ENCODE assay signal across 23 cellular contexts in genomic region chr10:45500798-45501197, GRCh38.
DNase-seq lines count a peak whose midpoint lies in the region; ATAC-seq, FAIRE-seq and TF ChIP-seq lines count a peak whose summit lies in the region.
"Had no signal": no experiment of that assay in that cellular context is flagged by ENCODE, and none has a peak within 500 bp of the region (broad histone marks: within the 10 kb centered on the region; RNA-seq: fewer than 3 reads in every experiment).

No MANE protein-coding gene starts in this region.

- no peak overlapping the region for H3K14ac ChIP-seq in IMR-90 (replicated peaks; ENCODE audit: low read depth, low read length)

- no peak overlapping the region for H3K56ac ChIP-seq in IMR-90 (ENCODE audit: extremely low read depth, insufficient read depth, low read length)

- H3K4me1 Mint-ChIP-seq in CD4-positive, alpha-beta T cell (ENCODE audit: low read depth), result peaks cover 13% of the 10 kb centered on the region

- ATAC-seq in A549 (no peak), IMR-90 (ENCODE audit: low read depth) (no peak), K562 (no peak)
- ATAC-seq in CD4-positive, alpha-beta T cell (ENCODE audit: poor library complexity), result no peak
- ATAC-seq: GM12878 had no signal

- 6% methylated on average over 1 of the region's 1 CpG for WGBS in A549 (ENCODE audit: missing lambda C conversion rate)
- WGBS in IMR-90 (ENCODE audit: extremely low coverage in 2 of 2, insufficient read length in 1 of 2), 2 experiments, result no CpG with 5 or more reads among the region's 1 CpG
- 45% methylated on average over 1 of the region's 1 CpG for WGBS in K562 (ENCODE audit: insufficient coverage, low coverage, missing lambda C conversion rate)

- H3K23ac ChIP-seq in IMR-90 (ENCODE audit: low read depth, low read length), result no peak overlapping the region

- H4K91ac ChIP-seq in IMR-90 (ENCODE audit: insufficient read depth, low read depth, low read length), result no peak overlapping the region

- intact Hi-C loops in IMR-90 (cut with micrococcal nuclease), result no loop called here
- intact Hi-C loops in K562 (cut with micrococcal nuclease), result no loop called here
- intact Hi-C loops in CD4-positive, alpha-beta T cell (cut with DNase I, micrococcal nuclease), result no loop called here

- H2AFZ ChIP-seq in IMR-90 (replicated peaks; ENCODE audit: low read length, poor library complexity) (no peak overlapping the region), K562 (ENCODE audit: low read depth, low read length) (no peak overlapping the region)

- TF ChIP-seq RAD21 in A549 (conservative IDR thresholded peaks at IDR 0.05 in 1 of 2, IDR thresholded peaks at IDR 0.05 in 1 of 2), result no peak
- TF ChIP-seq RAD21 in IMR-90 (IDR thresholded peaks at IDR 0.05; ENCODE audit: low read length), result no peak
- no peak for TF ChIP-seq RAD21 in K562 (CRISPR knock-in tag; conservative IDR thresholded peaks at IDR 0.05 in 1 of 2, IDR thresholded peaks at IDR 0.05 in 1 of 2)

- no peak overlapping the region for H2BK5ac ChIP-seq in IMR-90 (ENCODE audit: low read depth, low read length, poor library complexity, severe bottlenecking)

- H4K8ac ChIP-seq in IMR-90 (ENCODE audit: low read depth in 2 of 2, low read length in 2 of 2), result no peak overlapping the region

- POLR2A ChIA-PET in A549 (lab: Yijun Ruan, JAX) (no interaction called here), IMR-90 (lab: Charles Lee; ENCODE audit: unreplicated experiment) (no interaction called here), K562 (lab: Yijun Ruan, JAX) (no interaction called here)
- POLR2A ChIA-PET in CD4-positive, alpha-beta T cell (lab: Charles Lee), result interaction anchor here (0.6 kb wide), 1 partner anchor 61 kb away, joined by 3 read pairs; no protein-coding TSS in a partner anchor

- H3K27ac Mint-ChIP-seq in CD4-positive, alpha-beta T cell, result no peak overlapping the region
- H3K27ac Mint-ChIP-seq: B cell; CD4-positive, alpha-beta memory T cell; CD8-positive, alpha-beta memory T cell had no signal

- no TSS peak for BruUV-seq in IMR-90 (replicated peaks; lab: Mats Ljungman, UMichigan)
- BruUV-seq in K562 (replicated peaks; lab: Mats Ljungman, UMichigan), result no TSS peak

- H2BK15ac ChIP-seq in IMR-90 (ENCODE audit: low read depth, low read length), result no peak overlapping the region

- no peak overlapping the region for H3K18ac ChIP-seq in IMR-90 (ENCODE audit: low read depth, low read length)

- H3K4me3 Mint-ChIP-seq in CD4-positive, alpha-beta T cell, result no peak overlapping the region
- H3K4me3 Mint-ChIP-seq: B cell; CD8-positive, alpha-beta memory T cell had no signal

- no peak for DNase-seq in A549 (ENCODE audit: low read depth in 1 of 2, low spot score in 1 of 2)
- DNase-seq in IMR-90, result no peak
- DNase-seq in K562 (ENCODE audit: extremely low read depth in 1 of 4, low spot score in 3 of 4), result no peak
- DNase-seq in activated CD4-positive, alpha-beta T cell treated with anti-CD3 and anti-CD28 coated beads for 1 hour, result no peak
- DNase-seq in CD4-positive, alpha-beta T cell, result no peak
- DNase-seq: 8988T; AML-193; CD4-positive, alpha-beta memory T cell; CD8-positive, alpha-beta memory T cell; COR-L47; DMS 273 treated with DMSO at 0.1 percent for 48 hours; DMS153; DMS53; DMS79; DND-41; EL; GDM1 had no signal

- H3K79me1 ChIP-seq in IMR-90 (ENCODE audit: low read depth in 1 of 2, low read length in 2 of 2), result no peaks in the 10 kb centered on the region

- H3K36me3 ChIP-seq in IMR-90 (ENCODE audit: control insufficient read depth, insufficient read depth, low read length) (no peaks in the 10 kb centered on the region), K562 (ENCODE audit: control insufficient read depth, insufficient read depth, low read length) (no peaks in the 10 kb centered on the region)

- H3K4ac ChIP-seq in IMR-90 (ENCODE audit: low read depth, low read length), result no peak overlapping the region

- TF ChIP-seq CTCF in A549 (IDR thresholded peaks at IDR 0.05) (no peak), IMR-90 (conservative IDR thresholded peaks at IDR 0.05; ENCODE audit: low read depth, low read length) (no peak), K562 (IDR thresholded peaks at IDR 0.05 in 2 of 3, conservative IDR thresholded peaks at IDR 0.05 in 1 of 3; ENCODE audit: insufficient read depth in 2 of 3, low read depth in 1 of 3, low read length in 3 of 3) (no peak)
- TF ChIP-seq CTCF in CD4-positive, alpha-beta T cell (IDR thresholded peaks at IDR 0.05), result no peak

- H3K79me2 ChIP-seq in K562 (ENCODE audit: control insufficient read depth, insufficient read depth, low read length), result peaks cover 9% of the 10 kb centered on the region; the same call in 1 of the 3 replicates

- no peak for FAIRE-seq in A549 (lab: Jason Lieb, UNC)
- FAIRE-seq in K562 (lab: Jason Lieb, UNC), result no peak
- FAIRE-seq: A204.1, GM12878, GM12892 had no signal

- no peak overlapping the region for H2AK9ac ChIP-seq in IMR-90 (replicated peaks; ENCODE audit: low read depth, low read length, poor library complexity)

- CTCF ChIA-PET in A549 (lab: Yijun Ruan, JAX) (no interaction called here), IMR-90 (lab: Yijun Ruan, JAX) (no interaction called here), K562 (lab: Yijun Ruan, JAX; ENCODE audit: low intra/inter-chr PET ratio) (no interaction called here)
- CTCF ChIA-PET in CD4-positive, alpha-beta T cell (lab: Charles Lee), result no interaction called here

- TF ChIP-seq EP300 in A549 (IDR thresholded peaks at IDR 0.05) (no peak), K562 (IDR thresholded peaks at IDR 0.05; ENCODE audit: low read length) (no peak)

- H3K27me3 Mint-ChIP-seq in CD4-positive, alpha-beta T cell, result no peaks in the 10 kb centered on the region
- H3K27me3 Mint-ChIP-seq: B cell; CD4-positive, alpha-beta memory T cell; CD8-positive, alpha-beta memory T cell had no signal

- H3K9me1 ChIP-seq in IMR-90 (ENCODE audit: insufficient read depth, low read length) (no peaks in the 10 kb centered on the region), K562 (ENCODE audit: control insufficient read depth, insufficient read depth, low read length) (no peaks in the 10 kb centered on the region)

- no peak overlapping the region for H3K4me2 ChIP-seq in A549
- H3K4me2 ChIP-seq in IMR-90 (ENCODE audit: low read depth, low read length), result no peak overlapping the region
- H3K4me2 ChIP-seq in K562 (ENCODE audit: insufficient read depth, low read length), result no peak overlapping the region
- H3K4me2 ChIP-seq: BLaER1 treated with 17β-estradiol and CSF1 and Interleukin-3, amounts not matched to agents 10 nM and 100 nM had no signal

- H3K4me3 ChIP-seq in A549 (no peak overlapping the region), IMR-90 (ENCODE audit: insufficient read depth, low read depth, low read length) (no peak overlapping the region), K562 (no peak overlapping the region)
- H3K4me3 ChIP-seq: BLaER1 treated with 17β-estradiol and CSF1 and Interleukin-3, amounts not matched to agents 10 nM and 100 nM; GM12878 had no signal

- H3K27ac ChIP-seq in A549 (no peak overlapping the region), IMR-90 (ENCODE audit: insufficient read depth, low read length) (no peak overlapping the region), K562 (ENCODE audit: extremely low read depth, low read depth, low read length) (no peak overlapping the region)
- no peak overlapping the region for H3K27ac ChIP-seq in CD4-positive, alpha-beta T cell (ENCODE audit: low read depth, low read length)
- H3K27ac ChIP-seq: BLaER1 treated with 17β-estradiol and CSF1 and Interleukin-3, amounts not matched to agents 10 nM and 100 nM; C4-2B had no signal

- H2BK120ac ChIP-seq in IMR-90 (ENCODE audit: low read depth, low read length), result no peak overlapping the region

- peaks cover 8% of the 10 kb centered on the region; the same call in 1 of the 3 replicates for H3K9me3 ChIP-seq in A549
- no peaks in the 10 kb centered on the region for H3K9me3 ChIP-seq in IMR-90 (ENCODE audit: control insufficient read depth, insufficient read depth, low read length)
- peaks cover 9% of the 10 kb centered on the region; the same call in 1 of the 2 replicates for H3K9me3 ChIP-seq in K562 (replicated peaks; ENCODE audit: control insufficient read depth, insufficient read depth, low read depth, low read length)
- no peaks in the 10 kb centered on the region for H3K9me3 ChIP-seq in CD4-positive, alpha-beta T cell (ENCODE audit: control insufficient read depth, low read length)

- H2BK20ac ChIP-seq in IMR-90 (ENCODE audit: low read depth, low read length), result no peak overlapping the region

- TF ChIP-seq POLR2A in A549 (IDR thresholded peaks at IDR 0.05; ENCODE audit: low read length), result no peak
- TF ChIP-seq POLR2A in IMR-90 (IDR thresholded peaks at IDR 0.05; ENCODE audit: low read depth, low read length), result no peak
- no peak for TF ChIP-seq POLR2A in K562 (conservative IDR thresholded peaks at IDR 0.05)

- peaks cover 2% of the 10 kb centered on the region for H3K9me3 Mint-ChIP-seq in CD4-positive, alpha-beta T cell

- H3K27me3 ChIP-seq in IMR-90 (ENCODE audit: control insufficient read depth, insufficient read depth, low read length) (no peaks in the 10 kb centered on the region), K562 (ENCODE audit: control insufficient read depth in 2 of 2, insufficient read depth in 2 of 2, low read length in 2 of 2) (no peaks in the 10 kb centered on the region)
- H3K27me3 ChIP-seq in CD4-positive, alpha-beta T cell (ENCODE audit: control insufficient read depth, insufficient read depth, low read length), result no peaks in the 10 kb centered on the region
- H3K27me3 ChIP-seq: BLaER1 treated with 17β-estradiol and CSF1 and Interleukin-3, amounts not matched to agents 10 nM and 100 nM had no signal

- peaks cover 25% of the 10 kb centered on the region for H3K36me3 Mint-ChIP-seq in CD4-positive, alpha-beta T cell (ENCODE audit: low read depth)

- H4K20me1 ChIP-seq in IMR-90 (ENCODE audit: insufficient read depth, low read length), result no peaks in the 10 kb centered on the region
- no peaks in the 10 kb centered on the region for H4K20me1 ChIP-seq in K562 (replicated peaks; ENCODE audit: control insufficient read depth, insufficient read depth, low read length)

- H3K4me1 ChIP-seq in A549 (peaks cover 8% of the 10 kb centered on the region; the same call in 2 of the 3 replicates), IMR-90 (ENCODE audit: control insufficient read depth, insufficient read depth, low read length) (no peaks in the 10 kb centered on the region), K562 (replicated peaks in 1 of 2; ENCODE audit: control insufficient read depth in 2 of 2, insufficient read depth in 2 of 2, low read length in 2 of 2) (no peaks in the 10 kb centered on the region)
- H3K4me1 ChIP-seq: BLaER1 treated with 17β-estradiol and CSF1 and Interleukin-3, amounts not matched to agents 10 nM and 100 nM had no signal

- H2AK5ac ChIP-seq in IMR-90 (ENCODE audit: low read depth, low read length), result no peak overlapping the region

- no peak overlapping the region for H3K9ac ChIP-seq in IMR-90 (ENCODE audit: low read depth, low read length)
- H3K9ac ChIP-seq in K562 (ENCODE audit: insufficient read depth in 1 of 2, low read depth in 2 of 2, low read length in 2 of 2), result no peak overlapping the region
- H3K9ac ChIP-seq: BLaER1 treated with 17β-estradiol and CSF1 and Interleukin-3, amounts not matched to agents 10 nM and 100 nM had no signal

- no peak overlapping the region for H4K5ac ChIP-seq in IMR-90 (ENCODE audit: low read depth, low read length)

- dilution Hi-C loops in IMR-90 (cut with HindIII; ENCODE audit: low sequenced_read_pairs, unreplicated experiment), result no loop called here

- in situ Hi-C loops in IMR-90 (cut with MboI; ENCODE audit: low sequenced_read_pairs) (no loop called here), K562 (cut with MboI) (no loop called here)

TF ChIP-seq in K562, 482 proteins besides CTCF, POLR2A, EP300 and RAD21 (continues in another document):
- no peak for TF ChIP-seq PRMT5 (CRISPR knock-in tag; IDR thresholded peaks at IDR 0.05)

Comparison
In these comparisons a context has a peak if more than half of its experiments do, and no peak if none do; other contexts are left out.
1. Of the 35 proteins assayed by ChIP-seq in both K562 and A549: peak only in K562: none; only in A549: none; in both: MAFK; in neither: 34.